ENCODE assay signal across 27 cellular contexts in genomic region chr18:63191413-63191812, GRCh38.
"Had no signal": no experiment of that assay in that cellular context is flagged by ENCODE, and none has a peak within 500 bp of the region (broad histone marks: within the 10 kb centered on the region; RNA-seq: fewer than 3 reads in every experiment).

No MANE protein-coding gene starts in this region.

- H3K9me3 Mint-ChIP-seq: activated CD4-positive, alpha-beta T cell treated with anti-CD3 and anti-CD28 coated beads, Interleukin-2, amount 10 ng/mL, durations not matched to agents 7 days and 5 days; activated CD8-positive, alpha-beta T cell treated with anti-CD3 and anti-CD28 coated beads for 36 hours; activated naive CD4-positive, alpha-beta T cell treated with anti-CD3 and anti-CD28 coated beads, Interleukin-2, amount 50 U/mL, for 24 hours; dendritic cell treated with granulocyte-macrophage colony-stimulating factor and Interleukin-4, amounts not matched to agents 40 ng/mL and 50 ng/mL, for 4 days; mesothelial cell of epicardium; nephron; T-cell had no signal

- H3K27me3 Mint-ChIP-seq: activated CD4-positive, alpha-beta T cell treated with anti-CD3 and anti-CD28 coated beads, Interleukin-2, amount 10 ng/mL, durations not matched to agents 7 days and 5 days; activated CD8-positive, alpha-beta memory T cell treated with anti-CD3 and anti-CD28 coated beads, Interleukin-2, amount 10 ng/mL, durations not matched to agents 7 days and 5 days; activated CD8-positive, alpha-beta T cell treated with anti-CD3 and anti-CD28 coated beads for 36 hours; activated naive CD4-positive, alpha-beta T cell treated with anti-CD3 and anti-CD28 coated beads, Interleukin-2, amount 50 U/mL, for 24 hours; dendritic cell treated with granulocyte-macrophage colony-stimulating factor and Interleukin-4, amounts not matched to agents 40 ng/mL and 50 ng/mL, for 4 days; T-cell had no signal

- H3K4me3 Mint-ChIP-seq: activated CD4-positive, alpha-beta T cell treated with anti-CD3 and anti-CD28 coated beads, Interleukin-2, amount 10 ng/mL, durations not matched to agents 7 days and 5 days; activated CD8-positive, alpha-beta memory T cell treated with anti-CD3 and anti-CD28 coated beads, Interleukin-2, amount 10 ng/mL, durations not matched to agents 7 days and 5 days; activated CD8-positive, alpha-beta T cell treated with anti-CD3 and anti-CD28 coated beads for 36 hours; dendritic cell treated with granulocyte-macrophage colony-stimulating factor and Interleukin-4, amounts not matched to agents 40 ng/mL and 50 ng/mL, for 4 days; mesothelial cell of epicardium; nephron; T-cell had no signal

- H3K4me1 ChIP-seq: prostate gland, upper lobe of right lung had no signal

- H3K36me3 Mint-ChIP-seq: mesothelial cell of epicardium had no signal

- H3K27me3 ChIP-seq: ascending aorta, brain microvascular endothelial cell, neutrophil, ovary, upper lobe of right lung had no signal

- H3K9me3 ChIP-seq: ascending aorta, neutrophil, ovary, prostate gland, upper lobe of right lung had no signal

- H3K27ac ChIP-seq: ascending aorta, brain microvascular endothelial cell, neutrophil, ovary, prostate gland, upper lobe of right lung, WERI-Rb-1 had no signal

- H3K36me3 ChIP-seq: ascending aorta, brain microvascular endothelial cell, neutrophil, ovary, prostate gland, upper lobe of right lung, WERI-Rb-1 had no signal

- H3K27ac Mint-ChIP-seq: activated CD4-positive, alpha-beta T cell treated with anti-CD3 and anti-CD28 coated beads, Interleukin-2, amount 10 ng/mL, durations not matched to agents 7 days and 5 days; activated CD8-positive, alpha-beta memory T cell treated with anti-CD3 and anti-CD28 coated beads, Interleukin-2, amount 10 ng/mL, durations not matched to agents 7 days and 5 days; mesothelial cell of epicardium; nephron had no signal

- H3K4me3 ChIP-seq: ascending aorta, lung, ovary, prostate gland, upper lobe of right lung had no signal

- DNase-seq: activated CD4-positive, alpha-beta T cell treated with anti-CD3 and anti-CD28 coated beads, Interleukin-2, amount 10 ng/mL, durations not matched to agents 7 days and 5 days; activated CD4-positive, CD25-positive, alpha-beta regulatory T cell treated with anti-CD3 and anti-CD28 coated beads, Interleukin-2, amount 50 U/mL, for 72 hours; activated CD8-positive, alpha-beta memory T cell treated with anti-CD3 and anti-CD28 coated beads, Interleukin-2, amount 10 ng/mL, durations not matched to agents 7 days and 5 days; activated CD8-positive, alpha-beta T cell treated with anti-CD3 and anti-CD28 coated beads for 36 hours; activated gamma-delta T cell; activated T-cell treated with anti-CD3 and anti-CD28 coated beads for 4 hours; brain microvascular endothelial cell; caudate nucleus; effector CD4-positive, alpha-beta T cell; erythroblast; foreskin fibroblast; kidney; ovary; right cardiac atrium; stimulated activated CD4-positive, alpha-beta T cell treated with anti-CD3 and anti-CD28 coated beads, Interleukin-1b, Interleukin-23, amount 100 ng/mL, for 48 hours; T-cell; upper lobe of right lung; WERI-Rb-1 had no signal

- ATAC-seq: activated CD8-positive, alpha-beta memory T cell treated with anti-CD3 and anti-CD28 coated beads, Interleukin-2, amount 10 ng/mL, durations not matched to agents 7 days and 5 days; activated CD8-positive, alpha-beta T cell treated with anti-CD3 and anti-CD28 coated beads for 36 hours; left lobe of liver; T-cell; upper lobe of right lung had no signal
